ENCODE assay signal across 11 cellular contexts in the genomic region with DNA sequence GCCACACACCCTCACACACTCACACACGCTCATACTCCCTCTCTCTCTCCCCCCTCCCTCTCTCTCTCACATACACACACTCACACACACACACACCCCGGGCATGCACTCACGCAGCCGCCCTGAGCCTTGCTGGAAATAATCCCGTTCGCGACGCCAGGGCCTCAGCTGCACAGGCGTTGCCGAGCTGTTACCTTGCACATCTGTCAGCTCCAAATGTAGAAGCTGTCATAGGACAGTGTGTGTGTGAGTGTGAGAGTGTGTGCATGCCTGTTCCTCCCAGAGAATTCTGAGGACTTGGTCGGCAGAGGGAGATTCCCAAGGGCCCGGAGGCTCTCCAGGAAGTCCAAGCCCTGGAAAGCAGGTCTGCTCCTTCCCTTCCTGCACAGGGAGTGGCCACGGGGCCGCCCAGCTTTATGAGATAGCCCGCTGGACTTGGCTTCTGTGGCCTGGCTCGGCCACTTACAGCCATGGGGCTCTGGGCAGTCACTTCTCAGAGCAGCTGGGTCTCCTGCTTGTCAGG. TPM values are rescaled to one million over a fixed set of nuclear protein-coding genes. Genes with fewer than 3 reads are reported as not detected.
DNase-seq lines count a peak whose midpoint lies in the region; ATAC-seq and TF ChIP-seq lines count a peak whose summit lies in the region.
"Had no signal": no experiment of that assay in that cellular context is flagged by ENCODE, and none has a peak within 500 bp of the region (broad histone marks: within the 10 kb centered on the region; RNA-seq: fewer than 3 reads in every experiment).

No MANE protein-coding gene starts in this region.

- no peak for TF ChIP-seq CTCF in right atrium auricular region (IDR thresholded peaks at IDR 0.05)

- no peak overlapping the region for H3K9ac ChIP-seq in mesendoderm (ENCODE audit: low read length)

- no peak overlapping the region for H3K18ac ChIP-seq in mesendoderm (ENCODE audit: low read length)

- peaks cover 12% of the 10 kb centered on the region for H3K36me3 ChIP-seq in right atrium auricular region
- H3K36me3 ChIP-seq in mesendoderm (ENCODE audit: control insufficient read depth, insufficient read depth, low read length): no peaks in the 10 kb centered on the region

- H3K4me2 ChIP-seq in mesendoderm (ENCODE audit: low read length): no peak overlapping the region

- no peak for TF ChIP-seq POLR2A in erythroblast (IDR thresholded peaks at IDR 0.05; ENCODE audit: low read length)

- in situ Hi-C loops in G401 (cut with HindIII; ENCODE audit: low sequenced_read_pairs): no loop called here

- DNase-seq in Right ventricle myocardium inferior (ENCODE audit: missing footprints) (no peak), right atrium auricular region (ENCODE audit: low spot score) (no peak), mesendoderm (no peak), erythroblast (lab: John Stamatoyannopoulos, UW) (no peak), G401 (ENCODE audit: low spot score) (no peak), germinal center (ENCODE audit: low spot score) (no peak)
- DNase-seq: activated naive CD4-positive, alpha-beta T cell; natural killer cell; NCI-H510A had no signal

- no peaks in the 10 kb centered on the region for H3K27me3 ChIP-seq in right atrium auricular region
- H3K27me3 ChIP-seq in mesendoderm (ENCODE audit: insufficient read depth, low read length, poor library complexity): no peaks in the 10 kb centered on the region

- H2BK5ac ChIP-seq in mesendoderm (ENCODE audit: low read length): no peak overlapping the region

- H3K4me3 ChIP-seq in right atrium auricular region: no peak overlapping the region
- H3K4me3 ChIP-seq in mesendoderm (ENCODE audit: low read length): no peak overlapping the region

- no peaks in the 10 kb centered on the region for H3K9me3 ChIP-seq in right atrium auricular region

- no peak overlapping the region for H4K8ac ChIP-seq in mesendoderm (ENCODE audit: low read depth, low read length)

- H3K4ac ChIP-seq in mesendoderm (ENCODE audit: low read depth, low read length): no peak overlapping the region

- no peak overlapping the region for H2BK15ac ChIP-seq in mesendoderm (replicated peaks; ENCODE audit: low read depth)

- H3K79me1 ChIP-seq in mesendoderm (ENCODE audit: low read length): no peaks in the 10 kb centered on the region

- ATAC-seq in Right ventricle myocardium inferior: peak; percentile 32
- peak; percentile 27 for ATAC-seq in esophagus mucosa
- no peak for ATAC-seq in GM21390 (IDR thresholded peaks at IDR 0.05; ENCODE audit: unreplicated experiment)
- ATAC-seq: natural killer cell had no signal

- H3K4me1 ChIP-seq in right atrium auricular region (peaks cover 0 to 15% of the 10 kb centered on the region in 2 donors), mesendoderm (ENCODE audit: control insufficient read depth, low read depth, low read length) (no peaks in the 10 kb centered on the region)

- H2AK5ac ChIP-seq in mesendoderm (ENCODE audit: low read length): no peak overlapping the region

- H3K79me2 ChIP-seq in mesendoderm (ENCODE audit: control insufficient read depth, insufficient read depth, low read length): no peaks in the 10 kb centered on the region

- no peak overlapping the region for H2BK120ac ChIP-seq in mesendoderm (ENCODE audit: low read depth, low read length)

- no peak overlapping the region for H3K23ac ChIP-seq in mesendoderm (ENCODE audit: low read length)

- H3K56ac ChIP-seq in mesendoderm (ENCODE audit: low read length): peak overlapping the region; percentile 12

- no peak overlapping the region for H3K27ac ChIP-seq in right atrium auricular region
- H3K27ac ChIP-seq in mesendoderm (ENCODE audit: low read depth, low read length): no peak overlapping the region

- H4K5ac ChIP-seq in mesendoderm (ENCODE audit: low read length): no peak overlapping the region

- no CpG with 5 or more reads among the region's 16 CpGs for WGBS in mesendoderm (ENCODE audit: extremely low coverage, insufficient coverage, low lambda C conversion rate)

- intact Hi-C loops in Right ventricle myocardium inferior (cut with DNase I): no loop called here

RNA-seq across cellular contexts. Expression of a gene that starts 8.6 kb away (rescaled TPM):
- total RNA-seq in Right ventricle myocardium inferior: 52.4 TPM
- 10 to 100 TPM; 34.5 to 47.8 TPM for total RNA-seq in right atrium auricular region
- 16.1 TPM for total RNA-seq in esophagus mucosa
- 2.6 TPM for polyA plus RNA-seq in mesendoderm (2013, experiment 1 of 2)
- 2.6 TPM for polyA plus RNA-seq in mesendoderm (2013, experiment 2 of 2)
- total RNA-seq in G401 (2014; rRNA removed; shearing (Covaris generic)): 55.9 and 65.8 TPM in 2 replicates

RNA-seq across cellular contexts. Expression of a gene that starts 21.5 kb away (rescaled TPM):
- not detected for total RNA-seq in Right ventricle myocardium inferior
- total RNA-seq in right atrium auricular region: under 1 TPM in 1 of 2 donors, not detected in 1; 0.31 TPM
- total RNA-seq in esophagus mucosa: not detected
- 0.15 TPM for polyA plus RNA-seq in mesendoderm (2013, experiment 1 of 2)
- 0.35 TPM for polyA plus RNA-seq in mesendoderm (2013, experiment 2 of 2)
- not detected in 2 replicates for total RNA-seq in G401 (2014; rRNA removed; shearing (Covaris generic))
- total RNA-seq: natural killer cell had no signal
